16 cellular contexts compared by ENCODE assay signal in genomic region chr9:80797427-80797825, GRCh38.
DNase-seq lines count a peak whose midpoint lies in the region; ATAC-seq and TF ChIP-seq lines count a peak whose summit lies in the region.
"Had no signal": no experiment of that assay in that cellular context is flagged by ENCODE, and none has a peak within 500 bp of the region (broad histone marks: within the 10 kb centered on the region; RNA-seq: fewer than 3 reads in every experiment).

No MANE protein-coding gene starts in this region.

- no peak overlapping the region for H3K4me3 ChIP-seq in transverse colon
- H3K4me3 ChIP-seq: BLaER1 treated with 17β-estradiol and CSF1 and Interleukin-3, amounts not matched to agents 10 nM and 100 nM; gastrocnemius medialis; lung; testis had no signal

- in situ Hi-C loops in transverse colon (cut with MboI; ENCODE audit: low pct_ligation_motif_present in 1 of 4, low pct_unique_long_range_greater_than_20kb in 1 of 4, low sequenced_read_pairs in 3 of 4), result no loop called here

- 55% methylated on average over 2 of the region's 2 CpGs; no CpG with 5 or more reads in 1 of the 2 donors for WGBS in transverse colon (ENCODE audit: low coverage in 1 of 2), 2 donors

- no peaks in the 10 kb centered on the region for H3K27me3 ChIP-seq in transverse colon
- H3K27me3 ChIP-seq: BLaER1 treated with 17β-estradiol and CSF1 and Interleukin-3, amounts not matched to agents 10 nM and 100 nM; gastrocnemius medialis; testis had no signal

- peaks cover 21% of the 10 kb centered on the region for H3K4me1 Mint-ChIP-seq in chondrocyte (ENCODE audit: low read depth)
- peaks cover 38% of the 10 kb centered on the region for H3K4me1 Mint-ChIP-seq in nephron progenitor cell
- H3K4me1 Mint-ChIP-seq: T-helper 17 cell had no signal

- H3K4me1 ChIP-seq in transverse colon, result peaks cover 0 to 20% (median 6%) of the 10 kb centered on the region in 4 donors

- H3K9me3 Mint-ChIP-seq in chondrocyte (ENCODE audit: low read depth), result peaks cover 5% of the 10 kb centered on the region
- H3K9me3 Mint-ChIP-seq in nephron progenitor cell, result peaks cover 10% of the 10 kb centered on the region

- no peak for TF ChIP-seq POLR2A in transverse colon (IDR thresholded peaks at IDR 0.05)

- no peaks in the 10 kb centered on the region for H3K36me3 ChIP-seq in transverse colon
- H3K36me3 ChIP-seq: BLaER1 treated with 17β-estradiol and CSF1 and Interleukin-3, amounts not matched to agents 10 nM and 100 nM; gastrocnemius medialis had no signal

- H3K27ac ChIP-seq in transverse colon, result peak overlapping the region; percentile 40 to 82 (median 75)
- H3K27ac ChIP-seq: BLaER1 treated with 17β-estradiol and CSF1 and Interleukin-3, amounts not matched to agents 10 nM and 100 nM; testis had no signal

- H3K27ac Mint-ChIP-seq in chondrocyte (ENCODE audit: unreplicated experiment) (peak overlapping the region; percentile 46), nephron progenitor cell (peak overlapping the region; percentile 90)
- H3K27ac Mint-ChIP-seq: natural killer cell treated with Interleukin-12 subunit alpha and Interleukin-12 subunit beta and Interleukin-15 and Interleukin-18, amount 100 ng/mL, for 72 hours; T-helper 17 cell had no signal

- peaks cover 1% of the 10 kb centered on the region for H3K36me3 Mint-ChIP-seq in chondrocyte (ENCODE audit: low read depth)
- H3K36me3 Mint-ChIP-seq in nephron progenitor cell (ENCODE audit: low read depth), result peaks cover 6% of the 10 kb centered on the region
- H3K36me3 Mint-ChIP-seq: natural killer cell treated with Interleukin-12 subunit alpha and Interleukin-12 subunit beta and Interleukin-15 and Interleukin-18, amount 100 ng/mL, for 72 hours had no signal

- TF ChIP-seq CTCF in chondrocyte (IDR thresholded peaks at IDR 0.05) (no peak), nephron progenitor cell (IDR thresholded peaks at IDR 0.05) (no peak), transverse colon (IDR thresholded peaks at IDR 0.05) (no peak)

- H3K4me3 Mint-ChIP-seq in chondrocyte (ENCODE audit: unreplicated experiment), result no peak overlapping the region
- H3K4me3 Mint-ChIP-seq in nephron progenitor cell, result peak overlapping the region; percentile 21
- H3K4me3 Mint-ChIP-seq: natural killer cell treated with Interleukin-12 subunit alpha and Interleukin-12 subunit beta and Interleukin-15 and Interleukin-18, amount 100 ng/mL, for 72 hours; T-helper 17 cell had no signal

- no peak for ATAC-seq in GM18873 (IDR thresholded peaks at IDR 0.05; ENCODE audit: low FRiP score, unreplicated experiment)
- ATAC-seq: HCT116; natural killer cell treated with Interleukin-12 subunit alpha and Interleukin-12 subunit beta and Interleukin-15 and Interleukin-18, amount 100 ng/mL, for 72 hours; T-helper 17 cell had no signal

- TF ChIP-seq EP300 in transverse colon (IDR thresholded peaks at IDR 0.05; ENCODE audit: low read depth), result no peak

- DNase-seq in NCI-H524 treated with DMSO at 0.1 percent for 48 hours (lab: John Stamatoyannopoulos, UW) (peak; percentile 41), chondrocyte (ENCODE audit: low spot score) (no peak), nephron progenitor cell (peak; percentile 14), transverse colon (no peak), OCI-M1 (lab: John Stamatoyannopoulos, UW) (no peak), NCI-H146 (lab: John Stamatoyannopoulos, UW) (no peak)
- DNase-seq: activated gamma-delta T cell; gastrocnemius medialis; stimulated activated CD4-positive, alpha-beta T cell treated with anti-CD3 and anti-CD28 coated beads, Interleukin-1b, Interleukin-23, amount 100 ng/mL, for 48 hours; T-helper 17 cell; testis had no signal

- H3K9me3 ChIP-seq in transverse colon, result no peaks in the 10 kb centered on the region
- H3K9me3 ChIP-seq: gastrocnemius medialis, testis had no signal

- intact Hi-C loops in transverse colon (cut with DNase I; ENCODE audit: low total_unique reads), result loop anchor here (5.0 kb wide), 3 partner anchors 615 to 890 kb away; partner anchors contain the start of gene TLE1

- H3K27me3 Mint-ChIP-seq in chondrocyte (ENCODE audit: low read depth) (no peaks in the 10 kb centered on the region), nephron progenitor cell (ENCODE audit: low read depth, poor library complexity) (no peaks in the 10 kb centered on the region)
- H3K27me3 Mint-ChIP-seq: natural killer cell treated with Interleukin-12 subunit alpha and Interleukin-12 subunit beta and Interleukin-15 and Interleukin-18, amount 100 ng/mL, for 72 hours; T-helper 17 cell had no signal

Comparison
In these comparisons a context has a peak if more than half of its experiments do, and no peak if none do; other contexts are left out.
1. DNase-seq: peak in NCI-H524 treated with DMSO at 0.1 percent for 48 hours (single experiment) and nephron progenitor cell (single experiment); none in chondrocyte (single experiment), transverse colon (single experiment), OCI-M1 (single experiment) and NCI-H146 (single experiment).